ENCODE assay signal across 1 cellular context in genomic region chr5:181159286-181160143, GRCh38.
TF ChIP-seq lines count a peak whose summit lies in the region.

No MANE protein-coding gene starts in this region.

TF ChIP-seq in HepG2, 621 proteins besides CTCF, POLR2A, EP300 and RAD21 (continues in another document):
- TF ChIP-seq NFKB2 (CRISPR knock-in tag; IDR thresholded peaks at IDR 0.05; ENCODE audit: borderline replicate concordance): no peak
- TF ChIP-seq ERF (CRISPR knock-in tag; IDR thresholded peaks at IDR 0.05): no peak
- no peak for TF ChIP-seq ZNF776 (CRISPR knock-in tag; IDR thresholded peaks at IDR 0.05)
- 0 out of 2 replicates have a peak, but pooled peaks have one; percentile 20 for TF ChIP-seq FOXA3 (CRISPR knock-in tag; IDR thresholded peaks at IDR 0.05)
- no peak for TF ChIP-seq SMARCC2 (IDR thresholded peaks at IDR 0.05)
- 0 out of 2 replicates have a peak, but pooled peaks have one; percentile 23 for TF ChIP-seq MIXL1 (CRISPR knock-in tag; IDR thresholded peaks at IDR 0.05)
- TF ChIP-seq FOXK1 (CRISPR knock-in tag; IDR thresholded peaks at IDR 0.05; ENCODE audit: borderline replicate concordance, low read depth): peak; percentile 39; the same call in 1 of the 2 replicates
- no peak for TF ChIP-seq ZNF12 (CRISPR knock-in tag; IDR thresholded peaks at IDR 0.05)
- no peak for TF ChIP-seq HDAC6 (IDR thresholded peaks at IDR 0.05; ENCODE audit: low read depth, low read length)
- no peak for TF ChIP-seq ZNF839 (CRISPR knock-in tag; IDR thresholded peaks at IDR 0.05; ENCODE audit: borderline replicate concordance)
- TF ChIP-seq MAFK (conservative IDR thresholded peaks at IDR 0.05 in 1 of 2, IDR thresholded peaks at IDR 0.05 in 1 of 2; ENCODE audit: low read length in 2 of 2): no peak
- TF ChIP-seq ZNF790 (CRISPR knock-in tag; IDR thresholded peaks at IDR 0.05; ENCODE audit: borderline replicate concordance): no peak
- TF ChIP-seq GATAD2A (CRISPR knock-in tag; IDR thresholded peaks at IDR 0.05): peak; percentile 50; the same call in 1 of the 2 replicates
- 0 out of 2 replicates have a peak, but pooled peaks have one; percentile 36 for TF ChIP-seq ZNF605 (CRISPR knock-in tag; IDR thresholded peaks at IDR 0.05)
- TF ChIP-seq ZNF441 (CRISPR knock-in tag; IDR thresholded peaks at IDR 0.05; ENCODE audit: borderline replicate concordance): no peak
- TF ChIP-seq, protein P1, sequence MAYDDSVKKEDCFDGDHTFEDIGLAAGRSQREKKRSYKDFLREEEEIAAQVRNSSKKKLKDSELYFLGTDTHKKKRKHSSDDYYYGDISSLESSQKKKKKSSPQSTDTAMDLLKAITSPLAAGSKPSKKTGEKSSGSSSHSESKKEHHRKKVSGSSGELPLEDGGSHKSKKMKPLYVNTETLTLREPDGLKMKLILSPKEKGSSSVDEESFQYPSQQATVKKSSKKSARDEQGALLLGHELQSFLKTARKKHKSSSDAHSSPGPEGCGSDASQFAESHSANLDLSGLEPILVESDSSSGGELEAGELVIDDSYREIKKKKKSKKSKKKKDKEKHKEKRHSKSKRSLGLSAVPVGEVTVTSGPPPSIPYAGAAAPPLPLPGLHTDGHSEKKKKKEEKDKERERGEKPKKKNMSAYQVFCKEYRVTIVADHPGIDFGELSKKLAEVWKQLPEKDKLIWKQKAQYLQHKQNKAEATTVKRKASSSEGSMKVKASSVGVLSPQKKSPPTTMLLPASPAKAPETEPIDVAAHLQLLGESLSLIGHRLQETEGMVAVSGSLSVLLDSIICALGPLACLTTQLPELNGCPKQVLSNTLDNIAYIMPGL (CRISPR knock-in tag; IDR thresholded peaks at IDR 0.05; ENCODE audit: borderline replicate concordance in 1 of 2, low read depth in 1 of 2): peak; percentile 62 to 66; a peak in 3 of 4 replicates
- peak; percentile 27 for TF ChIP-seq TEAD3 (CRISPR knock-in tag; optimal IDR thresholded peaks at IDR 0.05; ENCODE audit: borderline replicate concordance)
- 0 out of 2 replicates have a peak, but pooled peaks have one; percentile 28 for TF ChIP-seq ZNF746 (CRISPR knock-in tag; IDR thresholded peaks at IDR 0.05)
- no peak for TF ChIP-seq ZNF407 (CRISPR knock-in tag; IDR thresholded peaks at IDR 0.05; ENCODE audit: not compliant biosample characterization)
- no peak for TF ChIP-seq HNF4A (CRISPR knock-in tag; IDR thresholded peaks at IDR 0.05)
- TF ChIP-seq ATF1 (CRISPR knock-in tag; IDR thresholded peaks at IDR 0.05): no peak
- TF ChIP-seq ZNF550 (CRISPR knock-in tag; IDR thresholded peaks at IDR 0.05; ENCODE audit: borderline replicate concordance): no peak
- TF ChIP-seq ZNF674 (CRISPR knock-in tag; IDR thresholded peaks at IDR 0.05; ENCODE audit: low read depth): no peak
- no peak for TF ChIP-seq ZNF124 (CRISPR knock-in tag; IDR thresholded peaks at IDR 0.05)
- no peak for TF ChIP-seq CENPX (CRISPR knock-in tag; IDR thresholded peaks at IDR 0.05)
- no peak for TF ChIP-seq ZMYM2 (CRISPR knock-in tag; IDR thresholded peaks at IDR 0.05)
- peak; percentile 23; the same call in 1 of the 2 replicates for TF ChIP-seq NRL (CRISPR knock-in tag; IDR thresholded peaks at IDR 0.05; ENCODE audit: borderline replicate concordance)
- no peak for TF ChIP-seq ZNF543 (CRISPR knock-in tag; IDR thresholded peaks at IDR 0.05)
- TF ChIP-seq DMTF1 (CRISPR knock-in tag; IDR thresholded peaks at IDR 0.05): no peak
- no peak for TF ChIP-seq GPBP1L1 (CRISPR knock-in tag; IDR thresholded peaks at IDR 0.05)
- 0 out of 2 replicates have a peak, but pooled peaks have one; percentile 13 for TF ChIP-seq THAP11 (CRISPR knock-in tag; IDR thresholded peaks at IDR 0.05)
- no peak for TF ChIP-seq NFIC (IDR thresholded peaks at IDR 0.05; ENCODE audit: low read length)
- TF ChIP-seq ZBTB14 (CRISPR knock-in tag; IDR thresholded peaks at IDR 0.05): no peak
- TF ChIP-seq TCF12 (IDR thresholded peaks at IDR 0.05): no peak
- no peak for TF ChIP-seq TCF12 (CRISPR knock-in tag; IDR thresholded peaks at IDR 0.05)
- peak; percentile 74 for TF ChIP-seq ZNF574 (CRISPR knock-in tag; IDR thresholded peaks at IDR 0.05)
- no peak for TF ChIP-seq PAX8 (CRISPR knock-in tag; IDR thresholded peaks at IDR 0.05; ENCODE audit: borderline replicate concordance)
- TF ChIP-seq CEBPG (CRISPR knock-in tag; IDR thresholded peaks at IDR 0.05): 0 out of 2 replicates have a peak, but pooled peaks have one; percentile 8
- TF ChIP-seq ZNF18 (CRISPR knock-in tag; IDR thresholded peaks at IDR 0.05; ENCODE audit: insufficient replicate concordance): no peak
- no peak for TF ChIP-seq YY1 (IDR thresholded peaks at IDR 0.05; ENCODE audit: insufficient read depth, insufficient replicate concordance, low read depth, low read length)
- no peak for TF ChIP-seq ASH2L (IDR thresholded peaks at IDR 0.05; ENCODE audit: insufficient read length, low read depth, low read length)
- 0 out of 2 replicates have a peak, but pooled peaks have one; percentile 31 for TF ChIP-seq ZC3H13 (CRISPR knock-in tag; IDR thresholded peaks at IDR 0.05)
- TF ChIP-seq EEA1 (CRISPR knock-in tag; IDR thresholded peaks at IDR 0.05; ENCODE audit: borderline replicate concordance): no peak
- TF ChIP-seq ZNF720 (CRISPR knock-in tag; IDR thresholded peaks at IDR 0.05): no peak
